31 cellular contexts compared by ENCODE assay signal in the genomic region with DNA sequence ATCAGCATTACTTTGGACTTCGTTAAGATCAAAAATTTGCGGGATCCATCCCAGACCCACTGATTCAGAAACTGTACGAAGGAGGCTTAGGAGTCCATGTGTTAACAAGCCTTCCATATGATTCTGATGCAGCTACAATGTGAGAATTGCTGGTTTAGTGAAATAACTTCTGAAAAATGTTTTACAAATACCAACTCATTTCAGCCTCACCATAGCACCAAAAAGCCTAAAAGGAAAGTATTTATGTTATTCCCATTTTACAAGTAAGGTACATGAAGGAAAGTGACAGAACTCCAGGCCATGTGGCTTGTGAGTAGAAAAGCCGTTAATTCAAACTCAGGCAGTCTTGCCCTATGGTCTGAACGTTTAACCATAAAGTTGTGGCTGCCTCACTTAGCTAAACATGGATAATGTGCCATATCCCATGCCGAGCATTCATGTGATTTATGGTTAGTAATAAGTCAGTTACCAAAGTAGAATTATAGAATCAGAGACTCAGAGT. TPM values are rescaled to one million over a fixed set of nuclear protein-coding genes. Genes with fewer than 3 reads are reported as not detected.
"Had no signal": no experiment of that assay in that cellular context is flagged by ENCODE, and none has a peak within 500 bp of the region (broad histone marks: within the 10 kb centered on the region; RNA-seq: fewer than 3 reads in every experiment).

No MANE protein-coding gene starts in this region.

- H3K9me3 ChIP-seq: ascending aorta, breast epithelium, colonic mucosa, esophagus squamous epithelium, gastroesophageal sphincter, heart right ventricle had no signal

- H3K36me3 Mint-ChIP-seq: activated naive CD4-positive, alpha-beta T cell treated with anti-CD3 and anti-CD28 coated beads, Interleukin-2, amount 10 ng/mL, durations not matched to agents 7 days and 5 days; activated naive CD4-positive, alpha-beta T cell treated with anti-CD3 and anti-CD28 coated beads, Interleukin-2, amount 50 U/mL, for 72 hours; activated naive CD8-positive, alpha-beta T cell treated with anti-CD3 and anti-CD28 coated beads, Interleukin-2, amount 10 ng/mL, durations not matched to agents 7 days and 5 days; brain had no signal

- H3K27ac Mint-ChIP-seq: activated CD4-positive, alpha-beta memory T cell treated with anti-CD3 and anti-CD28 coated beads, Interleukin-2, amount 10 ng/mL, durations not matched to agents 7 days and 5 days; activated CD4-positive, alpha-beta T cell treated with anti-CD3 and anti-CD28 coated beads, Interleukin-2, amount 10 ng/mL, durations not matched to agents 7 days and 5 days; activated naive CD4-positive, alpha-beta T cell treated with anti-CD3 and anti-CD28 coated beads, Interleukin-2, amount 50 U/mL, for 72 hours; activated naive CD8-positive, alpha-beta T cell treated with anti-CD3 and anti-CD28 coated beads, Interleukin-2, amount 10 ng/mL, durations not matched to agents 7 days and 5 days; activated T-cell treated with anti-CD3 and anti-CD28 coated beads, Interleukin-2, amount 50 U/mL, for 24 hours; activated T-cell treated with anti-CD3 and anti-CD28 coated beads, Interleukin-2, amount 50 U/mL, for 72 hours; brain had no signal

- H3K4me1 ChIP-seq: breast epithelium had no signal

- H3K27ac ChIP-seq: ascending aorta, breast epithelium, cardiac muscle cell, colonic mucosa, epithelial cell of prostate, esophagus squamous epithelium, gastroesophageal sphincter, heart right ventricle had no signal

- H3K4me3 ChIP-seq: ascending aorta, breast epithelium, cardiac muscle cell, colonic mucosa, esophagus squamous epithelium, gastroesophageal sphincter, heart right ventricle had no signal

- H3K9me3 Mint-ChIP-seq: activated CD4-positive, alpha-beta memory T cell treated with anti-CD3 and anti-CD28 coated beads, Interleukin-2, amount 10 ng/mL, durations not matched to agents 7 days and 5 days; activated CD4-positive, alpha-beta T cell treated with anti-CD3 and anti-CD28 coated beads, Interleukin-2, amount 10 ng/mL, durations not matched to agents 7 days and 5 days; activated naive CD4-positive, alpha-beta T cell treated with anti-CD3 and anti-CD28 coated beads, Interleukin-2, amount 10 ng/mL, durations not matched to agents 7 days and 5 days; activated naive CD4-positive, alpha-beta T cell treated with anti-CD3 and anti-CD28 coated beads, Interleukin-2, amount 50 U/mL, for 72 hours; activated naive CD8-positive, alpha-beta T cell treated with anti-CD3 and anti-CD28 coated beads, Interleukin-2, amount 10 ng/mL, durations not matched to agents 7 days and 5 days; activated T-cell treated with anti-CD3 and anti-CD28 coated beads, Interleukin-2, amount 50 U/mL, for 24 hours; activated T-cell treated with anti-CD3 and anti-CD28 coated beads, Interleukin-2, amount 50 U/mL, for 72 hours; brain had no signal

- DNase-seq: activated CD4-positive, alpha-beta memory T cell treated with anti-CD3 and anti-CD28 coated beads, Interleukin-2, amount 10 ng/mL, durations not matched to agents 7 days and 5 days; activated CD4-positive, alpha-beta T cell treated with anti-CD3 and anti-CD28 coated beads for 1 hour; activated CD4-positive, alpha-beta T cell treated with anti-CD3 and anti-CD28 coated beads for 4 hours; activated CD4-positive, alpha-beta T cell treated with anti-CD3 and anti-CD28 coated beads, Interleukin-2, amount 10 ng/mL, durations not matched to agents 7 days and 5 days; activated CD4-positive, alpha-beta T cell treated with anti-CD3 and anti-CD28 coated beads, Interleukin-2, amount 50 U/mL, for 4 hours; activated CD8-positive, alpha-beta memory T cell treated with anti-CD3 and anti-CD28 coated beads, Interleukin-2, amount 50 U/mL, for 48 hours; activated gamma-delta T cell; activated naive CD4-positive, alpha-beta T cell; activated naive CD4-positive, alpha-beta T cell treated with anti-CD3 and anti-CD28 coated beads, Interleukin-2, amount 10 ng/mL, durations not matched to agents 7 days and 5 days; activated naive CD8-positive, alpha-beta T cell treated with anti-CD3 and anti-CD28 coated beads, Interleukin-2, amount 10 ng/mL, durations not matched to agents 7 days and 5 days; activated T-cell treated with anti-CD3 and anti-CD28 coated beads for 4 hours; activated T-cell treated with anti-CD3 and anti-CD28 coated beads, Interleukin-2, amount 50 U/mL, for 24 hours; activated T-cell treated with anti-CD3 and anti-CD28 coated beads, Interleukin-2, amount 50 U/mL, for 72 hours; central memory CD4-positive, alpha-beta T cell; cerebellar nuclear complex; colonic mucosa; effector CD8-positive, alpha-beta T cell; esophagus squamous epithelium; foreskin melanocyte; heart right ventricle; T-helper 2 cell had no signal

- FAIRE-seq: endometrium, endothelial cell of umbilical vein had no signal

- H3K27me3 ChIP-seq: ascending aorta, breast epithelium, colonic mucosa had no signal

- H3K4me1 Mint-ChIP-seq: activated CD4-positive, alpha-beta memory T cell treated with anti-CD3 and anti-CD28 coated beads, Interleukin-2, amount 10 ng/mL, durations not matched to agents 7 days and 5 days had no signal

- H3K4me3 Mint-ChIP-seq: activated CD4-positive, alpha-beta memory T cell treated with anti-CD3 and anti-CD28 coated beads, Interleukin-2, amount 10 ng/mL, durations not matched to agents 7 days and 5 days; activated CD4-positive, alpha-beta T cell treated with anti-CD3 and anti-CD28 coated beads, Interleukin-2, amount 10 ng/mL, durations not matched to agents 7 days and 5 days; activated naive CD4-positive, alpha-beta T cell treated with anti-CD3 and anti-CD28 coated beads, Interleukin-2, amount 10 ng/mL, durations not matched to agents 7 days and 5 days; activated naive CD8-positive, alpha-beta T cell treated with anti-CD3 and anti-CD28 coated beads, Interleukin-2, amount 10 ng/mL, durations not matched to agents 7 days and 5 days; activated T-cell treated with anti-CD3 and anti-CD28 coated beads, Interleukin-2, amount 50 U/mL, for 24 hours had no signal

- ATAC-seq: activated naive CD4-positive, alpha-beta T cell treated with anti-CD3 and anti-CD28 coated beads, Interleukin-2, amount 50 U/mL, for 72 hours; activated T-cell treated with anti-CD3 and anti-CD28 coated beads, Interleukin-2, amount 50 U/mL, for 72 hours; gastroesophageal sphincter; heart right ventricle had no signal

- H3K36me3 ChIP-seq: ascending aorta, breast epithelium, cardiac muscle cell, colonic mucosa, esophagus squamous epithelium, gastroesophageal sphincter, heart right ventricle had no signal

RNA-seq across cellular contexts. Expression of a gene that starts 1.5 kb away (rescaled TPM):
- total RNA-seq: activated CD4-positive, alpha-beta memory T cell treated with anti-CD3 and anti-CD28 coated beads, Interleukin-2, amount 10 ng/mL, durations not matched to agents 7 days and 5 days; activated CD4-positive, alpha-beta T cell treated with anti-CD3 and anti-CD28 coated beads, Interleukin-2, amount 10 ng/mL, durations not matched to agents 7 days and 5 days; activated naive CD4-positive, alpha-beta T cell treated with anti-CD3 and anti-CD28 coated beads, Interleukin-2, amount 50 U/mL, for 72 hours; activated naive CD8-positive, alpha-beta T cell treated with anti-CD3 and anti-CD28 coated beads, Interleukin-2, amount 10 ng/mL, durations not matched to agents 7 days and 5 days; activated T-cell treated with anti-CD3 and anti-CD28 coated beads, Interleukin-2, amount 50 U/mL, for 72 hours; dermis microvascular lymphatic vessel endothelial cell; endothelial cell of umbilical vein had no signal
- polyA plus RNA-seq: cardiac muscle cell had no signal
